In the genomic region with DNA sequence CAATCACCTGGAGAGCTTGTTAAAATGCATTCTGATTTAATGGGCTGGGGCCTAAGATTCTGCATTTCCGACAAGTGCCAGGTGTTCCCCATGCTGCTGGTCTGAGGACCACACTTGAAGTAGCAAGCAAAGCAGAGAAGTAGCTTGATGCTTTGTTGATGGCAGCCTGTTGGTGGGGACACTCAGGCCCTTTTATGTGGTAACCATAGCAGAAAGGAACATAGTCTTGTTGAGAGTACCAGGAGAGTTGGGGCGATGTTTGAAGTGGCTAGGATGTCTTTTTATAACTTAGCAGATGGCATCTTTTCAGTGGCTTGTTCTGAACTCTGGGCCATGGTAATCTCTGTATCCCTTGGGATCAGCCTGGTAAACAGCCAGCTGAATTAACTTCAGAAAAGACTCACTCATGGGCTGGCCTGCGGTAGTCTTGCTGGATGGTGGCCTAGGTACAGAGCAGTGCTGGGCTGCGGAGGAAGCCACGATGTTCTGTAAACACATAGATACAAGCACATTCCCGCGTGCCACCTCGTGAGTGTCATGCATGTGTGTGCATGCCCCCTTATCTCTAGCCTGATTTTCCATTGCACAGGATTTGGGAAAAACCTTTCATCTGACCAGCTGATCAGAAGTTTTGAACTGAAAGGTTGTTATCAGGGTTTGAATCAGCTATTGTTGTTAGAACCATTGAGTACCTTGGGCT, we compare ENCODE assay signal across 1 cellular context.
TF ChIP-seq lines count a peak whose summit lies in the region.

No MANE protein-coding gene starts in this region.

TF ChIP-seq in HepG2, 621 proteins besides CTCF, POLR2A, EP300 and RAD21 (continued from another document):
- TF ChIP-seq, protein P1, sequence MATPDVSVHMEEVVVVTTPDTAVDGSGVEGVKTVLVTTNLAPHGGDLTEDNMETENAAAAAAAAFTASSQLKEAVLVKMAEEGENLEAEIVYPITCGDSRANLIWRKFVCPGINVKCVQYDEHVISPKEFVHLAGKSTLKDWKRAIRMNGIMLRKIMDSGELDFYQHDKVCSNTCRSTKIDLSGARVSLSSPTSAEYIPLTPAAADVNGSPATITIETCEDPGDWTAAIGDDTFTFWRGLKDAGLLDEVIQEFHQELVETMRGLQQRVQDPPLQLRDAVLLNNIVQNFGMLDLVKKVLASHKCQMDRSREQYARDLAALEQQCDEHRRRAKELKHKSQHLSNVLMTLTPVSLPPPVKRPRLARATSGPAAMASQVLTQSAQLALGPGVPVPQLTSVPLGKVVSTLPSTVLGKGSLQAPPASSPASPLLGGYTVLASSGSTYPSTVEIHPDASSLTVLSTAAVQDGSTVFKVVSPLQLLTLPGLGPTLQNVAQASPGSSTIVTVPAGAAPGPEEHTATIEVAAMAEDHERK (CRISPR knock-in tag; IDR thresholded peaks at IDR 0.05; ENCODE audit: low read depth), result no peak
- TF ChIP-seq CHD4 (IDR thresholded peaks at IDR 0.05; ENCODE audit: borderline replicate concordance, low read length), result no peak
- no peak for TF ChIP-seq ZNF441 (CRISPR knock-in tag; IDR thresholded peaks at IDR 0.05; ENCODE audit: borderline replicate concordance)
- TF ChIP-seq, protein P2, sequence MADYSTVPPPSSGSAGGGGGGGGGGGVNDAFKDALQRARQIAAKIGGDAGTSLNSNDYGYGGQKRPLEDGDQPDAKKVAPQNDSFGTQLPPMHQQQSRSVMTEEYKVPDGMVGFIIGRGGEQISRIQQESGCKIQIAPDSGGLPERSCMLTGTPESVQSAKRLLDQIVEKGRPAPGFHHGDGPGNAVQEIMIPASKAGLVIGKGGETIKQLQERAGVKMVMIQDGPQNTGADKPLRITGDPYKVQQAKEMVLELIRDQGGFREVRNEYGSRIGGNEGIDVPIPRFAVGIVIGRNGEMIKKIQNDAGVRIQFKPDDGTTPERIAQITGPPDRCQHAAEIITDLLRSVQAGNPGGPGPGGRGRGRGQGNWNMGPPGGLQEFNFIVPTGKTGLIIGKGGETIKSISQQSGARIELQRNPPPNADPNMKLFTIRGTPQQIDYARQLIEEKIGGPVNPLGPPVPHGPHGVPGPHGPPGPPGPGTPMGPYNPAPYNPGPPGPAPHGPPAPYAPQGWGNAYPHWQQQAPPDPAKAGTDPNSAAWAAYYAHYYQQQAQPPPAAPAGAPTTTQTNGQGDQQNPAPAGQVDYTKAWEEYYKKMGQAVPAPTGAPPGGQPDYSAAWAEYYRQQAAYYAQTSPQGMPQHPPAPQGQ (CRISPR knock-in tag; IDR thresholded peaks at IDR 0.05; ENCODE audit: borderline replicate concordance), result no peak
- TF ChIP-seq MAFF (IDR thresholded peaks at IDR 0.05; ENCODE audit: low read depth, low read length), result no peak
- TF ChIP-seq, protein P3, sequence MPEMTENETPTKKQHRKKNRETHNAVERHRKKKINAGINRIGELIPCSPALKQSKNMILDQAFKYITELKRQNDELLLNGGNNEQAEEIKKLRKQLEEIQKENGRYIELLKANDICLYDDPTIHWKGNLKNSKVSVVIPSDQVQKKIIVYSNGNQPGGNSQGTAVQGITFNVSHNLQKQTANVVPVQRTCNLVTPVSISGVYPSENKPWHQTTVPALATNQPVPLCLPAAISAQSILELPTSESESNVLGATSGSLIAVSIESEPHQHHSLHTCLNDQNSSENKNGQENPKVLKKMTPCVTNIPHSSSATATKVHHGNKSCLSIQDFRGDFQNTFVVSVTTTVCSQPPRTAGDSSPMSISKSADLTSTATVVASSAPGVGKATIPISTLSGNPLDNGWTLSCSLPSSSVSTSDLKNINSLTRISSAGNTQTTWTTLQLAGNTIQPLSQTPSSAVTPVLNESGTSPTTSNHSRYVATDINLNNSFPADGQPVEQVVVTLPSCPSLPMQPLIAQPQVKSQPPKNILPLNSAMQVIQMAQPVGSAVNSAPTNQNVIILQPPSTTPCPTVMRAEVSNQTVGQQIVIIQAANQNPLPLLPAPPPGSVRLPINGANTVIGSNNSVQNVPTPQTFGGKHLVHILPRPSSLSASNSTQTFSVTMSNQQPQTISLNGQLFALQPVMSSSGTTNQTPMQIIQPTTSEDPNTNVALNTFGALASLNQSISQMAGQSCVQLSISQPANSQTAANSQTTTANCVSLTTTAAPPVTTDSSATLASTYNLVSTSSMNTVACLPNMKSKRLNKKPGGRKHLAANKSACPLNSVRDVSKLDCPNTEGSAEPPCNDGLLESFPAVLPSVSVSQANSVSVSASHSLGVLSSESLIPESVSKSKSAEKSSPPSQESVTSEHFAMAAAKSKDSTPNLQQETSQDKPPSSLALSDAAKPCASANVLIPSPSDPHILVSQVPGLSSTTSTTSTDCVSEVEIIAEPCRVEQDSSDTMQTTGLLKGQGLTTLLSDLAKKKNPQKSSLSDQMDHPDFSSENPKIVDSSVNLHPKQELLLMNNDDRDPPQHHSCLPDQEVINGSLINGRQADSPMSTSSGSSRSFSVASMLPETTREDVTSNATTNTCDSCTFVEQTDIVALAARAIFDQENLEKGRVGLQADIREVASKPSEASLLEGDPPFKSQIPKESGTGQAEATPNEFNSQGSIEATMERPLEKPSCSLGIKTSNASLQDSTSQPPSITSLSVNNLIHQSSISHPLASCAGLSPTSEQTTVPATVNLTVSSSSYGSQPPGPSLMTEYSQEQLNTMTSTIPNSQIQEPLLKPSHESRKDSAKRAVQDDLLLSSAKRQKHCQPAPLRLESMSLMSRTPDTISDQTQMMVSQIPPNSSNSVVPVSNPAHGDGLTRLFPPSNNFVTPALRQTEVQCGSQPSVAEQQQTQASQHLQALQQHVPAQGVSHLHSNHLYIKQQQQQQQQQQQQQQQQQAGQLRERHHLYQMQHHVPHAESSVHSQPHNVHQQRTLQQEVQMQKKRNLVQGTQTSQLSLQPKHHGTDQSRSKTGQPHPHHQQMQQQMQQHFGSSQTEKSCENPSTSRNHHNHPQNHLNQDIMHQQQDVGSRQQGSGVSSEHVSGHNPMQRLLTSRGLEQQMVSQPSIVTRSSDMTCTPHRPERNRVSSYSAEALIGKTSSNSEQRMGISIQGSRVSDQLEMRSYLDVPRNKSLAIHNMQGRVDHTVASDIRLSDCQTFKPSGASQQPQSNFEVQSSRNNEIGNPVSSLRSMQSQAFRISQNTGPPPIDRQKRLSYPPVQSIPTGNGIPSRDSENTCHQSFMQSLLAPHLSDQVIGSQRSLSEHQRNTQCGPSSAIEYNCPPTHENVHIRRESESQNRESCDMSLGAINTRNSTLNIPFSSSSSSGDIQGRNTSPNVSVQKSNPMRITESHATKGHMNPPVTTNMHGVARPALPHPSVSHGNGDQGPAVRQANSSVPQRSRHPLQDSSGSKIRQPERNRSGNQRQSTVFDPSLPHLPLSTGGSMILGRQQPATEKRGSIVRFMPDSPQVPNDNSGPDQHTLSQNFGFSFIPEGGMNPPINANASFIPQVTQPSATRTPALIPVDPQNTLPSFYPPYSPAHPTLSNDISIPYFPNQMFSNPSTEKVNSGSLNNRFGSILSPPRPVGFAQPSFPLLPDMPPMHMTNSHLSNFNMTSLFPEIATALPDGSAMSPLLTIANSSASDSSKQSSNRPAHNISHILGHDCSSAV (CRISPR knock-in tag; IDR thresholded peaks at IDR 0.05; ENCODE audit: borderline replicate concordance), result no peak
- no peak for TF ChIP-seq PITX1 (CRISPR knock-in tag; IDR thresholded peaks at IDR 0.05)
- no peak for TF ChIP-seq NCOA2 (CRISPR knock-in tag; IDR thresholded peaks at IDR 0.05)
- TF ChIP-seq SMC3 (IDR thresholded peaks at IDR 0.05; ENCODE audit: low read length), result no peak
- TF ChIP-seq FIP1L1 (IDR thresholded peaks at IDR 0.05; ENCODE audit: borderline replicate concordance, insufficient read depth, low read depth, low read length), result no peak
